In genomic region chr7:155619634-155620271, GRCh38 we compare ENCODE assay signal across 1 cellular context.
TF ChIP-seq lines count a peak whose summit lies in the region.

No MANE protein-coding gene starts in this region.

TF ChIP-seq in HepG2, 621 proteins besides CTCF, POLR2A, EP300 and RAD21 (continued from another document and continues in another):
- no peak for TF ChIP-seq FOXO4 (CRISPR knock-in tag; conservative IDR thresholded peaks at IDR 0.05)
- TF ChIP-seq CAMTA2 (CRISPR knock-in tag; IDR thresholded peaks at IDR 0.05; ENCODE audit: borderline replicate concordance) = no peak
- no peak for TF ChIP-seq ZNF841 (CRISPR knock-in tag; IDR thresholded peaks at IDR 0.05; ENCODE audit: borderline replicate concordance)
- TF ChIP-seq NONO (IDR thresholded peaks at IDR 0.05) = no peak
- TF ChIP-seq NONO (CRISPR knock-in tag; conservative IDR thresholded peaks at IDR 0.05) = no peak
- no peak for TF ChIP-seq SRY (CRISPR knock-in tag; IDR thresholded peaks at IDR 0.05)
- no peak for TF ChIP-seq ZSCAN30 (CRISPR knock-in tag; IDR thresholded peaks at IDR 0.05)
- TF ChIP-seq UBTF (CRISPR knock-in tag; IDR thresholded peaks at IDR 0.05) = no peak
- peak; percentile 58; the same call in 1 of the 2 replicates for TF ChIP-seq TARDBP (CRISPR knock-in tag; IDR thresholded peaks at IDR 0.05)
- TF ChIP-seq SOX13 (IDR thresholded peaks at IDR 0.05) = no peak
- peak in 1 of 2 experiments; percentile 24; a peak in 1 of 4 replicates for TF ChIP-seq SOX13 (CRISPR knock-in tag; conservative IDR thresholded peaks at IDR 0.05 in 1 of 2, IDR thresholded peaks at IDR 0.05 in 1 of 2)
- no peak for TF ChIP-seq BORCS8-MEF2B (CRISPR knock-in tag; IDR thresholded peaks at IDR 0.05)
- TF ChIP-seq ZNF512B (CRISPR knock-in tag; IDR thresholded peaks at IDR 0.05; ENCODE audit: borderline replicate concordance) = no peak
- TF ChIP-seq SMYD3 (CRISPR knock-in tag; IDR thresholded peaks at IDR 0.05) = no peak
- no peak for TF ChIP-seq ZNF234 (CRISPR knock-in tag; conservative IDR thresholded peaks at IDR 0.05)
- TF ChIP-seq ZSCAN12 (CRISPR knock-in tag; IDR thresholded peaks at IDR 0.05) = no peak
- no peak for TF ChIP-seq KLF16 (CRISPR knock-in tag; IDR thresholded peaks at IDR 0.05)
- TF ChIP-seq IRX3 (CRISPR knock-in tag; IDR thresholded peaks at IDR 0.05; ENCODE audit: borderline replicate concordance, low read depth) = no peak
- no peak for TF ChIP-seq ZNF703 (CRISPR knock-in tag; IDR thresholded peaks at IDR 0.05; ENCODE audit: borderline replicate concordance)
- no peak for TF ChIP-seq XBP1 (CRISPR knock-in tag; IDR thresholded peaks at IDR 0.05)
- no peak for TF ChIP-seq ARID2 (CRISPR knock-in tag; IDR thresholded peaks at IDR 0.05; ENCODE audit: borderline replicate concordance)
- no peak for TF ChIP-seq LCORL (IDR thresholded peaks at IDR 0.05)
- TF ChIP-seq LCORL (CRISPR knock-in tag; IDR thresholded peaks at IDR 0.05) = 0 out of 2 replicates have a peak, but pooled peaks have one; percentile 41
- no peak for TF ChIP-seq ZSCAN20 (CRISPR knock-in tag; IDR thresholded peaks at IDR 0.05; ENCODE audit: borderline replicate concordance)
- 0 out of 2 replicates have a peak, but pooled peaks have one; percentile 23 for TF ChIP-seq NR2C2 (CRISPR knock-in tag; IDR thresholded peaks at IDR 0.05; ENCODE audit: borderline replicate concordance)
- TF ChIP-seq FOXK1 (CRISPR knock-in tag; IDR thresholded peaks at IDR 0.05; ENCODE audit: borderline replicate concordance, low read depth) = peak; percentile 16; the same call in 1 of the 2 replicates
- no peak for TF ChIP-seq ZBTB40 (IDR thresholded peaks at IDR 0.05)
- TF ChIP-seq ZBTB40 (CRISPR knock-in tag; IDR thresholded peaks at IDR 0.05) = no peak
- no peak for TF ChIP-seq RNF219 (CRISPR knock-in tag; IDR thresholded peaks at IDR 0.05)
- TF ChIP-seq MBD4 (IDR thresholded peaks at IDR 0.05; ENCODE audit: borderline replicate concordance, low read length) = no peak
- TF ChIP-seq TEF (CRISPR knock-in tag; IDR thresholded peaks at IDR 0.05) = no peak
- no peak for TF ChIP-seq NFATC3 (CRISPR knock-in tag; IDR thresholded peaks at IDR 0.05)
- TF ChIP-seq ZBTB34 (CRISPR knock-in tag; IDR thresholded peaks at IDR 0.05) = no peak
- TF ChIP-seq TAF1 (CRISPR knock-in tag; IDR thresholded peaks at IDR 0.05) = no peak
- TF ChIP-seq REL (CRISPR knock-in tag; conservative IDR thresholded peaks at IDR 0.05) = no peak
- TF ChIP-seq SOX5 (CRISPR knock-in tag; IDR thresholded peaks at IDR 0.05; ENCODE audit: borderline replicate concordance) = 0 out of 2 replicates have a peak, but pooled peaks have one; percentile 51
- 0 out of 2 replicates have a peak, but pooled peaks have one; percentile 18 for TF ChIP-seq MLX (CRISPR knock-in tag; IDR thresholded peaks at IDR 0.05)
- no peak for TF ChIP-seq ZNF382 (CRISPR knock-in tag; IDR thresholded peaks at IDR 0.05; ENCODE audit: borderline replicate concordance)
- TF ChIP-seq ATRX (CRISPR knock-in tag; IDR thresholded peaks at IDR 0.05; ENCODE audit: borderline replicate concordance) = no peak
- no peak for TF ChIP-seq ZNF629 (CRISPR knock-in tag; conservative IDR thresholded peaks at IDR 0.05)
- TF ChIP-seq KDM5A (IDR thresholded peaks at IDR 0.05; ENCODE audit: borderline replicate concordance, low read length) = no peak
- no peak for TF ChIP-seq ZNF124 (CRISPR knock-in tag; IDR thresholded peaks at IDR 0.05)
- TF ChIP-seq SYNCRIP (IDR thresholded peaks at IDR 0.05; ENCODE audit: insufficient read depth, low read depth, low read length) = no peak
- no peak for TF ChIP-seq ZNF720 (CRISPR knock-in tag; IDR thresholded peaks at IDR 0.05)
- 0 out of 2 replicates have a peak, but pooled peaks have one; percentile 16 for TF ChIP-seq FOXO1 (CRISPR knock-in tag; IDR thresholded peaks at IDR 0.05)
- no peak for TF ChIP-seq ZNF674 (CRISPR knock-in tag; IDR thresholded peaks at IDR 0.05; ENCODE audit: low read depth)
- TF ChIP-seq KLF11 (CRISPR knock-in tag; IDR thresholded peaks at IDR 0.05) = no peak
